ENCODE assay signal across 8 cellular contexts in genomic region chr1:210584439-210585113, GRCh38.
DNase-seq lines count a peak whose midpoint lies in the region; ATAC-seq and TF ChIP-seq lines count a peak whose summit lies in the region.

No MANE protein-coding gene starts in this region.

- peak; percentile 82 for TF ChIP-seq CTCF in AG09319 (IDR thresholded peaks at IDR 0.05; ENCODE audit: low read depth, low read length)

- ATAC-seq in GM19035 (IDR thresholded peaks at IDR 0.05; ENCODE audit: unreplicated experiment) (peak; percentile 93), HG03439 (IDR thresholded peaks at IDR 0.05; ENCODE audit: unreplicated experiment) (peak; percentile 81)

- DNase-seq in AG09319 (ENCODE audit: extremely low read depth, low read depth), result peak; percentile 38
- peak; percentile 83 for DNase-seq in NCI-H446 treated with DMSO at 0.1 percent for 48 hours (lab: John Stamatoyannopoulos, UW)
- DNase-seq in activated CD4-positive, alpha-beta T cell treated with anti-CD3 and anti-CD28 coated beads for 1 hour, result peak; percentile 25
- DNase-seq in cerebellar cortex (ENCODE audit: low spot score), result peak; percentile 95
- DNase-seq in left kidney (ENCODE audit: low read depth, low spot score), result peak; percentile 91
- peak; percentile 70 to 74 for DNase-seq in stimulated activated CD4-positive, alpha-beta T cell treated with anti-CD3 and anti-CD28 coated beads, Interleukin-4, amount 100 ng/mL, for 48 hours (ENCODE audit: low read depth in 2 of 2)

Comparison
In these comparisons a context has a peak if more than half of its experiments do, and no peak if none do; other contexts are left out.
1. Peak in every context shown above with its lines: DNase-seq and ATAC-seq.
2. DNase-seq: peak in every context shown above with its lines; median percentile 95 in cerebellar cortex; 91 in left kidney; 83 in NCI-H446 treated with DMSO at 0.1 percent for 48 hours; 72 in stimulated activated CD4-positive, alpha-beta T cell treated with anti-CD3 and anti-CD28 coated beads, Interleukin-4, amount 100 ng/mL, for 48 hours; 38 in AG09319; 25 in activated CD4-positive, alpha-beta T cell treated with anti-CD3 and anti-CD28 coated beads for 1 hour.